Comparison of ENCODE assay signal across 1 cellular context in genomic region chr7:127651556-127652332, GRCh38.
TF ChIP-seq lines count a peak whose summit lies in the region.

Gene SND1, plus strand, starts transcription at chr7:127652194. Its CDS starts 180 bp downstream, at chr7:127652374.

TF ChIP-seq in GM12878, 131 proteins besides CTCF, POLR2A, EP300 and RAD21 (continued from another document and continues in another):
- TF ChIP-seq BHLHE40 (IDR thresholded peaks at IDR 0.05; ENCODE audit: borderline replicate concordance in 1 of 2, low read depth in 2 of 2, low read length in 1 of 2), result peak; percentile 53 to 91; a peak in 3 of 4 replicates
- no peak; the same call in 1 of the 2 replicates for TF ChIP-seq CBFB (IDR thresholded peaks at IDR 0.05; ENCODE audit: low read depth)
- no peak for TF ChIP-seq ESRRA (IDR thresholded peaks at IDR 0.05; ENCODE audit: low read length)
- TF ChIP-seq CBX5 (IDR thresholded peaks at IDR 0.05; ENCODE audit: low read depth), result no peak
- no peak for TF ChIP-seq HSF1 (IDR thresholded peaks at IDR 0.05; ENCODE audit: low read depth, low read length)
- peak; percentile 81 for TF ChIP-seq TAF1 (IDR thresholded peaks at IDR 0.05; ENCODE audit: borderline replicate concordance, low read depth, low read length)
- peak; percentile 85 for TF ChIP-seq SP1 (IDR thresholded peaks at IDR 0.05; ENCODE audit: low read depth, low read length)
- peak; percentile 97 to 98 for TF ChIP-seq SRF (IDR thresholded peaks at IDR 0.05; ENCODE audit: low read depth in 2 of 2, low read length in 2 of 2)
- peak; percentile 70 for TF ChIP-seq NRF1 (conservative IDR thresholded peaks at IDR 0.05; ENCODE audit: low read depth, low read length)
- no peak for TF ChIP-seq TBL1XR1 (IDR thresholded peaks at IDR 0.05; ENCODE audit: low read depth, low read length)
- TF ChIP-seq SUPT20H (IDR thresholded peaks at IDR 0.05; ENCODE audit: borderline replicate concordance, control insufficient read depth, low read depth, low read length), result no peak
- TF ChIP-seq ATF2 (IDR thresholded peaks at IDR 0.05; ENCODE audit: low read length), result no peak
- no peak for TF ChIP-seq KAT2A (conservative IDR thresholded peaks at IDR 0.05; ENCODE audit: control insufficient read depth, low read depth, low read length)
- TF ChIP-seq NBN (IDR thresholded peaks at IDR 0.05), result peak; percentile 78
- TF ChIP-seq SMC3 (IDR thresholded peaks at IDR 0.05; ENCODE audit: borderline replicate concordance, low read length), result no peak
- no peak for TF ChIP-seq ZZZ3 (IDR thresholded peaks at IDR 0.05; ENCODE audit: control insufficient read depth, insufficient read length, low read depth)
- no peak; the same call in none of the 2 replicates for TF ChIP-seq STAT1 (conservative IDR thresholded peaks at IDR 0.05)
- TF ChIP-seq ZNF384 (IDR thresholded peaks at IDR 0.05; ENCODE audit: borderline replicate concordance, low read depth, low read length), result no peak
- TF ChIP-seq STAT3 (IDR thresholded peaks at IDR 0.05; ENCODE audit: low read depth, low read length), result no peak
- TF ChIP-seq ZNF592 (IDR thresholded peaks at IDR 0.05), result no peak
- TF ChIP-seq USF2 (IDR thresholded peaks at IDR 0.05; ENCODE audit: borderline replicate concordance, low read depth, low read length), result no peak
- TF ChIP-seq EED (IDR thresholded peaks at IDR 0.05; ENCODE audit: low read depth), result 0 out of 2 replicates have a peak, but pooled peaks have one; percentile 37
- peak; percentile 75 for TF ChIP-seq BACH1 (IDR thresholded peaks at IDR 0.05; ENCODE audit: borderline replicate concordance)
- TF ChIP-seq TCF3 (IDR thresholded peaks at IDR 0.05; ENCODE audit: borderline replicate concordance, insufficient read depth, low read depth, low read length), result peak; percentile 45; the same call in 1 of the 2 replicates
- TF ChIP-seq RFX5 (IDR thresholded peaks at IDR 0.05; ENCODE audit: low read depth, low read length), result peak; percentile 44; the same call in 1 of the 2 replicates
- TF ChIP-seq CREB1 (IDR thresholded peaks at IDR 0.05; ENCODE audit: low read depth), result peak; percentile 88
- no peak for TF ChIP-seq ZNF217 (IDR thresholded peaks at IDR 0.05)
- TF ChIP-seq CEBPB (IDR thresholded peaks at IDR 0.05; ENCODE audit: borderline replicate concordance in 1 of 2, low read depth in 2 of 2, low read length in 2 of 2), result no peak
- no peak for TF ChIP-seq SKIL (IDR thresholded peaks at IDR 0.05; ENCODE audit: low read depth, poor library complexity, severe bottlenecking)
- no peak for TF ChIP-seq SMARCA5 (IDR thresholded peaks at IDR 0.05)
- no peak for TF ChIP-seq WRNIP1 (IDR thresholded peaks at IDR 0.05; ENCODE audit: borderline replicate concordance, low read depth, low read length)
- peak; percentile 87 for TF ChIP-seq NKRF (conservative IDR thresholded peaks at IDR 0.05)
- no peak for TF ChIP-seq ZBTB33 (IDR thresholded peaks at IDR 0.05)
- TF ChIP-seq E4F1 (IDR thresholded peaks at IDR 0.05; ENCODE audit: borderline replicate concordance, partially characterized antibody), result peak; percentile 90
- TF ChIP-seq NR2C1 (IDR thresholded peaks at IDR 0.05), result peak; percentile 80
- no peak for TF ChIP-seq BCL11A (IDR thresholded peaks at IDR 0.05; ENCODE audit: low read depth, low read length)
- no peak for TF ChIP-seq USF1 (IDR thresholded peaks at IDR 0.05; ENCODE audit: borderline replicate concordance, extremely low read length, insufficient read depth, low read depth, low read length)
- TF ChIP-seq MYB (IDR thresholded peaks at IDR 0.05; ENCODE audit: borderline replicate concordance, low read depth, low read length), result no peak
- TF ChIP-seq LARP7 (IDR thresholded peaks at IDR 0.05), result peak; percentile 69; the same call in 1 of the 2 replicates
